In the genomic region with DNA sequence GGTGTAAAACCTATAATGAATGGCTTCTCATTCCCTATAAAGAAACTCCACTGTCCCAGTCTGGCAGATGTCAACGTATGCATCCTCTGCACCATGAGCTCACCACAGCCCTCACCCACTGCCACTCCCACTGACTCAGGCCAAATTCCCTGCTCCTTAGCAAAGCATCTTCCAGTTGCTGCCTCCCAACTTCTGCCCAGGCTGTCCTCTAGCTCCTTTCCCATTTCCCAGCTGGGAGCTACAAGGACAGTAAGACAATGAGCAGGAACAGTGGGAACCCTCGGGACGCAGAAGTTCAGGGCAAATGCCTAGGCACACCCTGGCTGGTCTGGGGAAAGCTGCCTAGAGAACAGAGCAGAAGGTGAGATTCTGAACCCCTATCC, we compare ENCODE assay signal across 1 cellular context.
TF ChIP-seq lines count a peak whose summit lies in the region.

No MANE protein-coding gene starts in this region.

TF ChIP-seq in H1, 55 proteins besides CTCF, POLR2A, EP300 and RAD21:
- TF ChIP-seq CREB1 (IDR thresholded peaks at IDR 0.05): no peak
- peak; percentile 57 for TF ChIP-seq SAP30 (IDR thresholded peaks at IDR 0.05; ENCODE audit: insufficient read depth, insufficient replicate concordance, low read length)
TF ChIP-seq in H1: peak in this region for 1.
